ENCODE assay signal across 15 cellular contexts in the genomic region with DNA sequence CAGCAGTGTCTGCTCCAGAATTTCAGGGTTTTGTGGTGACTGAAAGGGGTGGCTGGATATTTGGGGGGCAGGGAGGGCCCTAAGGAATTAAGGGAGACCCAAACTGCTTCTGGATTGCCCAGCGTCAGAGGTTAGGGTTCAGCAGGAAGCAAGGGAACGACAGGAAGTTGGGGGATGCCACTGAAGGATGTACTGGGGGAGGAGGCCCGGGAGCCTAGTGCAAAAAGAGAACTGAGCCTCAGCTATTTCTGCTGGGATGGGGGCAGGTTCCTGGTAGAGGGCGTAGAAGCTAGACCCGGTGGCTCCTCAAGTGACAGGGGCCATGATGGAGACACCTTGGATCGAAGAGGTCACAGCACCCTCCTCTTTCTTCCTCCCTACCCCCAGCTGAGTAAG. TPM values are rescaled to one million over a fixed set of nuclear protein-coding genes. Genes with fewer than 3 reads are reported as not detected.
A peak's percentile ranks its signal among the peaks of the same experiment; 100 is the strongest.
DNase-seq lines count a peak whose midpoint lies in the region; ATAC-seq, FAIRE-seq and TF ChIP-seq lines count a peak whose summit lies in the region.
"Had no signal": no experiment of that assay in that cellular context is flagged by ENCODE, and none has a peak within 500 bp of the region (broad histone marks: within the 10 kb centered on the region; RNA-seq: fewer than 3 reads in every experiment).

No MANE protein-coding gene starts in this region.

- in situ Hi-C loops in KBM-7 (cut with MboI; ENCODE audit: low pct_unique_long_range_greater_than_20kb, low sequenced_read_pairs): no loop called here

- no peaks in the 10 kb centered on the region for H3K9me3 Mint-ChIP-seq in astrocyte (ENCODE audit: unreplicated experiment)
- H3K9me3 Mint-ChIP-seq in naive thymus-derived CD8-positive, alpha-beta T cell: no peaks in the 10 kb centered on the region
- H3K9me3 Mint-ChIP-seq: stimulated activated naive B cell treated with anti-CD40 and anti-IgM and Interleukin-4, amounts not matched to agents 10 μg/mL and 1 μg/mL and 100 μg/mL, for 72 hours had no signal

- H3K79me2 ChIP-seq in astrocyte (ENCODE audit: insufficient read depth, low read length): no peaks in the 10 kb centered on the region

- FAIRE-seq in astrocyte (lab: Jason Lieb, UNC): no peak
- FAIRE-seq: G401.6 had no signal

- H3K4me2 ChIP-seq in astrocyte (ENCODE audit: low read length): peak overlapping the region; percentile 80

- H3K9ac ChIP-seq in astrocyte (ENCODE audit: low read length): no peak overlapping the region

- no peaks in the 10 kb centered on the region for H3K9me3 ChIP-seq in astrocyte (ENCODE audit: insufficient read depth, low read depth, low read length)
- no peaks in the 10 kb centered on the region for H3K9me3 ChIP-seq in right lobe of liver
- H3K9me3 ChIP-seq: lower lobe of right lung had no signal

- no peak for TF ChIP-seq POLR2A in right lobe of liver (IDR thresholded peaks at IDR 0.05)

- H3K36me3 Mint-ChIP-seq in astrocyte (ENCODE audit: low read depth, unreplicated experiment): peaks cover 4% of the 10 kb centered on the region
- peaks cover 0 to 6% (median 0%) of the 10 kb centered on the region in 3 donors for H3K36me3 Mint-ChIP-seq in naive thymus-derived CD8-positive, alpha-beta T cell
- H3K36me3 Mint-ChIP-seq: stimulated activated naive B cell treated with anti-CD40 and anti-IgM and Interleukin-4, amounts not matched to agents 10 μg/mL and 1 μg/mL and 100 μg/mL, for 72 hours had no signal

- H2AFZ ChIP-seq in astrocyte (ENCODE audit: low read depth, low read length): no peak overlapping the region

- peaks cover 16% of the 10 kb centered on the region for H3K27me3 ChIP-seq in astrocyte (ENCODE audit: insufficient read depth, low read length)
- peaks cover 0 to 6% of the 10 kb centered on the region in 2 donors for H3K27me3 ChIP-seq in right lobe of liver

- DNase-seq in CD1c-positive myeloid dendritic cell (ENCODE audit: extremely low spot score) (peak; percentile 67), KBM-7 (peak; percentile 65), astrocyte (ENCODE audit: low read depth) (no peak), right lobe of liver (no peak), GF-D8 (lab: John Stamatoyannopoulos, UW) (no peak), NCI-H1436 (lab: John Stamatoyannopoulos, UW) (no peak)
- no peak for DNase-seq in naive thymus-derived CD8-positive, alpha-beta T cell
- DNase-seq: dorsolateral prefrontal cortex; lower lobe of right lung; NCI-H774; stimulated activated CD4-positive, alpha-beta T cell treated with anti-CD3 and anti-CD28 coated beads, Interleukin-1b, Interleukin-23, amount 100 ng/mL, for 48 hours; stimulated activated naive B cell treated with anti-CD40 and anti-IgM and Interleukin-4, amounts not matched to agents 10 μg/mL and 1 μg/mL and 100 μg/mL, for 72 hours; SW 1271 had no signal

- H3K27ac ChIP-seq in astrocyte (ENCODE audit: low read depth, low read length) (no peak overlapping the region), right lobe of liver (no peak overlapping the region)
- H3K27ac ChIP-seq: dorsolateral prefrontal cortex, lower lobe of right lung had no signal

- H3K4me3 Mint-ChIP-seq in astrocyte (ENCODE audit: unreplicated experiment): peak overlapping the region; percentile 83
- H3K4me3 Mint-ChIP-seq in naive thymus-derived CD8-positive, alpha-beta T cell: peak overlapping the region in 3 of 10 donors; percentile 40 to 61 (median 52)
- H3K4me3 Mint-ChIP-seq: stimulated activated naive B cell treated with anti-CD40 and anti-IgM and Interleukin-4, amounts not matched to agents 10 μg/mL and 1 μg/mL and 100 μg/mL, for 72 hours had no signal

- peaks cover 17% of the 10 kb centered on the region for H3K27me3 Mint-ChIP-seq in astrocyte (ENCODE audit: low read depth, unreplicated experiment)
- H3K27me3 Mint-ChIP-seq in naive thymus-derived CD8-positive, alpha-beta T cell: peaks cover 26 to 71% (median 42%) of the 10 kb centered on the region in 5 donors

- intact Hi-C loops in right lobe of liver (cut with DNase I): no loop called here

- POLR2A ChIA-PET in naive thymus-derived CD8-positive, alpha-beta T cell (lab: Charles Lee): no interaction called here

- H3K4me3 ChIP-seq in astrocyte (ENCODE audit: insufficient read depth, low read depth, low read length) (no peak overlapping the region), right lobe of liver (no peak overlapping the region)

- H3K36me3 ChIP-seq in astrocyte (ENCODE audit: insufficient read depth, low read length) (no peaks in the 10 kb centered on the region), right lobe of liver (no peaks in the 10 kb centered on the region)
- H3K36me3 ChIP-seq: lower lobe of right lung had no signal

- ATAC-seq in right lobe of liver: peak in 3 of 4 donors; percentile 17 to 19 (median 19)
- ATAC-seq in naive thymus-derived CD8-positive, alpha-beta T cell: no peak
- no peak for ATAC-seq in HG03159 (IDR thresholded peaks at IDR 0.05; ENCODE audit: unreplicated experiment)
- ATAC-seq: stimulated activated naive B cell treated with anti-CD40 and anti-IgM and Interleukin-4, amounts not matched to agents 10 μg/mL and 1 μg/mL and 100 μg/mL, for 72 hours had no signal

- no peaks in the 10 kb centered on the region for H4K20me1 ChIP-seq in astrocyte (ENCODE audit: insufficient read depth, low read length)

- TF ChIP-seq CTCF in astrocyte (IDR thresholded peaks at IDR 0.05; ENCODE audit: insufficient read depth, low read depth, low read length) (no peak), right lobe of liver (IDR thresholded peaks at IDR 0.05) (no peak)

- H3K4me1 ChIP-seq in astrocyte (ENCODE audit: insufficient read depth, low read length) (peaks cover 18% of the 10 kb centered on the region), right lobe of liver (no peaks in the 10 kb centered on the region)

- no peak overlapping the region for H3K27ac Mint-ChIP-seq in astrocyte (ENCODE audit: unreplicated experiment)
- H3K27ac Mint-ChIP-seq in naive thymus-derived CD8-positive, alpha-beta T cell: peak overlapping the region in 1 of 10 donors; percentile 85
- H3K27ac Mint-ChIP-seq: stimulated activated naive B cell treated with anti-CD40 and anti-IgM and Interleukin-4, amounts not matched to agents 10 μg/mL and 1 μg/mL and 100 μg/mL, for 72 hours had no signal

- WGBS in right lobe of liver (ENCODE audit: insufficient coverage, low coverage, low lambda C conversion rate, missing lambda C conversion rate): 5% methylated on average over 4 of the region's 6 CpGs

- peaks cover 5% of the 10 kb centered on the region for H3K4me1 Mint-ChIP-seq in astrocyte (ENCODE audit: low read depth, unreplicated experiment)
- peaks cover 11 to 22% (median 15%) of the 10 kb centered on the region in 4 donors for H3K4me1 Mint-ChIP-seq in naive thymus-derived CD8-positive, alpha-beta T cell

RNA-seq across cellular contexts. Expression of a gene that starts 1.1 kb away (rescaled TPM):
- total RNA-seq in astrocyte (6.2 and 11.1 TPM in 2 replicates), right lobe of liver (1 to 10 TPM in 3 of 6 experiments, under 1 TPM in 3; 0.54 to 1.9 (median 0.99) TPM)
- total RNA-seq in naive thymus-derived CD8-positive, alpha-beta T cell: not detected
- polyA plus RNA-seq in naive thymus-derived CD8-positive, alpha-beta T cell: not detected

RNA-seq across cellular contexts. Expression of a gene that starts 24.9 kb away (rescaled TPM):
- total RNA-seq in astrocyte (134 and 156 TPM in 2 replicates), right lobe of liver (10 to 100 TPM in 3 of 6 experiments, 1 to 10 TPM in 3; 5.7 to 20.3 (median 10.2) TPM)
- total RNA-seq in naive thymus-derived CD8-positive, alpha-beta T cell: not detected
- under 1 TPM in 2 of 3 donors, not detected in 1; 0.11 to 0.21 TPM for polyA plus RNA-seq in naive thymus-derived CD8-positive, alpha-beta T cell

Comparison
In these comparisons a context has a peak if more than half of its experiments do, and no peak if none do; other contexts are left out.
1. DNase-seq: peak in CD1c-positive myeloid dendritic cell (single experiment) and KBM-7 (single experiment); none in astrocyte (single experiment), right lobe of liver (0 of 3), naive thymus-derived CD8-positive, alpha-beta T cell (0 of 10), GF-D8 (single experiment) and NCI-H1436 (single experiment).
2. ATAC-seq: peak in right lobe of liver (3 of 4); none in naive thymus-derived CD8-positive, alpha-beta T cell (0 of 2) and HG03159 (single experiment).